In the genomic region with DNA sequence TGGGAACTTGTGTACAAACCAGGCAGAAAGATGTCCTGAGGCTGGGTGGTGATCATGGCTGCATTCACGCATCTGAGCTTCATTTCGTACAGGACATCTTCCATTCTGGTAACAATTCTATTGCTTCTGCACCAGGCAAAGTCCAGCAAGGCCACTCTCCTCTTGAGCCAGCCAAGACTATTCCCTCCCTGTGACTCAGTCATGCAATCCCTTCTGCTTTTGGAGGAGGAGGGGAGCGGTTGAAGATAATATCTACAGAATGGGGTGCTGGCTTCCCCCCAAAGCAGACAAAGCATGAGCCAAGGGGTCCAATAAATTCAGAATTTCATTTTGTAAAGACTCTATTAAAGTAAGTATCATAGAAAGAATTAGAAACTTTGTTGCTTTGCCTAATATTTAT, we compare ENCODE assay signal across 23 cellular contexts.
"Had no signal": no experiment of that assay in that cellular context is flagged by ENCODE, and none has a peak within 500 bp of the region (broad histone marks: within the 10 kb centered on the region; RNA-seq: fewer than 3 reads in every experiment).

No MANE protein-coding gene starts in this region.

- ATAC-seq: activated CD4-positive, CD25-positive, alpha-beta regulatory T cell treated with anti-CD3 and anti-CD28 coated beads, Interleukin-2, amount 50 U/mL, for 24 hours; activated CD8-positive, alpha-beta T cell treated with anti-CD3 and anti-CD28 coated beads for 36 hours; activated T-helper 17 cell treated with anti-CD3 and anti-CD28 coated beads, Interleukin-2, amount 50 U/mL, for 72 hours; right lobe of liver; stimulated activated naive B cell treated with anti-CD40 and anti-IgM and Interleukin-4, amounts not matched to agents 10 μg/mL and 1 μg/mL and 100 μg/mL, for 72 hours; T-cell; upper lobe of right lung had no signal

- H3K27me3 Mint-ChIP-seq: activated CD4-positive, alpha-beta T cell treated with anti-CD3 and anti-CD28 coated beads, Interleukin-2, amount 10 ng/mL, durations not matched to agents 24 days and 14 days; activated CD8-positive, alpha-beta T cell treated with anti-CD3 and anti-CD28 coated beads for 36 hours had no signal

- H3K36me3 ChIP-seq: adrenal gland, right lobe of liver, upper lobe of right lung had no signal

- H3K27ac ChIP-seq: adrenal gland, right lobe of liver, upper lobe of right lung, VCaP had no signal

- H3K9me3 Mint-ChIP-seq: activated CD4-positive, alpha-beta T cell treated with anti-CD3 and anti-CD28 coated beads, Interleukin-2, amount 10 ng/mL, durations not matched to agents 24 days and 14 days; activated CD8-positive, alpha-beta T cell treated with anti-CD3 and anti-CD28 coated beads for 36 hours; activated T-cell treated with anti-CD3 and anti-CD28 coated beads, Interleukin-2, amount 50 U/mL, for 24 hours; activated T-helper 17 cell treated with anti-CD3 and anti-CD28 coated beads, Interleukin-2, amount 50 U/mL, for 72 hours; stimulated activated naive B cell treated with anti-CD40 and anti-IgM and Interleukin-4, amounts not matched to agents 10 μg/mL and 1 μg/mL and 100 μg/mL, for 72 hours; T-cell; T-helper 2 cell treated with Interferon-gamma antibody and Interleukin-4, amounts not matched to agents 5 μg/mL and 100 μg/mL, for 36 hours had no signal

- H3K27ac Mint-ChIP-seq: activated CD4-positive, alpha-beta T cell treated with anti-CD3 and anti-CD28 coated beads, Interleukin-2, amount 10 ng/mL, durations not matched to agents 24 days and 14 days; activated CD8-positive, alpha-beta T cell treated with anti-CD3 and anti-CD28 coated beads for 36 hours; activated naive CD8-positive, alpha-beta T cell; activated T-cell treated with anti-CD3 and anti-CD28 coated beads, Interleukin-2, amount 50 U/mL, for 24 hours; activated T-helper 17 cell treated with anti-CD3 and anti-CD28 coated beads, Interleukin-2, amount 50 U/mL, for 72 hours; stimulated activated naive B cell treated with anti-CD40 and anti-IgM and Interleukin-4, amounts not matched to agents 10 μg/mL and 1 μg/mL and 100 μg/mL, for 72 hours; T-cell; T-helper 2 cell treated with Interferon-gamma antibody and Interleukin-4, amounts not matched to agents 5 μg/mL and 100 μg/mL, for 36 hours had no signal

- H3K9me3 ChIP-seq: adrenal gland, right lobe of liver, upper lobe of right lung had no signal

- H3K4me3 Mint-ChIP-seq: activated CD4-positive, alpha-beta T cell treated with anti-CD3 and anti-CD28 coated beads, Interleukin-2, amount 10 ng/mL, durations not matched to agents 24 days and 14 days; activated CD8-positive, alpha-beta T cell treated with anti-CD3 and anti-CD28 coated beads for 36 hours; activated naive CD8-positive, alpha-beta T cell; activated T-cell treated with anti-CD3 and anti-CD28 coated beads, Interleukin-2, amount 50 U/mL, for 24 hours; activated T-helper 17 cell treated with anti-CD3 and anti-CD28 coated beads, Interleukin-2, amount 50 U/mL, for 72 hours; stimulated activated naive B cell treated with anti-CD40 and anti-IgM and Interleukin-4, amounts not matched to agents 10 μg/mL and 1 μg/mL and 100 μg/mL, for 72 hours; T-cell; T-helper 2 cell treated with Interferon-gamma antibody and Interleukin-4, amounts not matched to agents 5 μg/mL and 100 μg/mL, for 36 hours had no signal

- DNase-seq: activated CD4-positive, alpha-beta T cell treated with anti-CD3 and anti-CD28 coated beads, Interleukin-2, amount 10 ng/mL, durations not matched to agents 24 days and 14 days; activated CD8-positive, alpha-beta T cell treated with anti-CD3 and anti-CD28 coated beads for 36 hours; activated T-cell treated with anti-CD3 and anti-CD28 coated beads, Interleukin-2, amount 50 U/mL, for 24 hours; adrenal gland; cerebellar nuclear complex; cortex of kidney; erythroblast; hippocampal formation; right lobe of liver; small intestine; stimulated activated CD4-positive, alpha-beta T cell treated with anti-CD3 and anti-CD28 coated beads, Interleukin-15, amount 100 ng/mL, for 24 hours; stimulated activated CD8-positive, alpha-beta memory T cell treated with anti-CD3 and anti-CD28 coated beads, Interleukin-4, amount 100 ng/mL, for 48 hours; stimulated activated naive B cell treated with anti-CD40 and anti-IgM and Interleukin-4, amounts not matched to agents 10 μg/mL and 1 μg/mL and 100 μg/mL, for 72 hours; T-cell; upper lobe of right lung had no signal

- H3K4me3 ChIP-seq: adrenal gland, right lobe of liver, upper lobe of right lung had no signal

- H3K4me1 Mint-ChIP-seq: activated CD4-positive, alpha-beta T cell treated with anti-CD3 and anti-CD28 coated beads, Interleukin-2, amount 10 ng/mL, durations not matched to agents 24 days and 14 days; activated T-helper 17 cell treated with anti-CD3 and anti-CD28 coated beads, Interleukin-2, amount 50 U/mL, for 72 hours; stimulated activated naive B cell treated with anti-CD40 and anti-IgM and Interleukin-4, amounts not matched to agents 10 μg/mL and 1 μg/mL and 100 μg/mL, for 72 hours; T-cell had no signal

- H3K36me3 Mint-ChIP-seq: activated naive CD8-positive, alpha-beta T cell; stimulated activated naive B cell treated with anti-CD40 and anti-IgM and Interleukin-4, amounts not matched to agents 10 μg/mL and 1 μg/mL and 100 μg/mL, for 72 hours; T-cell had no signal

- FAIRE-seq: bronchial epithelial cell, endometrium, frontal cortex, small intestine had no signal

- H3K4me1 ChIP-seq: right lobe of liver, upper lobe of right lung had no signal

- H3K27me3 ChIP-seq: adrenal gland, right lobe of liver, upper lobe of right lung had no signal
